ENCODE assay signal across 9 cellular contexts in the genomic region with DNA sequence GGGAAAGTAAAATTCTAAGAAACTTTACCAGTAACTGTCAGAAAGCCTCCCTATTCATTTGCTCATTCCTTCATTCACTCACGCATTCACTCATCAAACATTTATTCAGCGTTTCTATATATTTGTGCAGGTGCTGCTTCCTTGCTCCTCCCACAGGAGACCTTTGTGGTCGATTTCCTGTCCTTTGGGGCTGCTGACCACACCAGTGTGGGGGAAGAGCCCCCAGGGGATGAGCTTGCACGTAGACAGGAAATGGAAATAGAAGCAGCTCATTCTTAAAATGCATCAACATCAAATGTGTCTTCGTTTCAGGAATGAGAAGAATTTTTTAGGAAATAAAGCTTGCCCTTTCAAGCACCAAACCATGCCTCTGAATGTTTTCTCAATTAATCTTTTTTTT. TPM values are rescaled to one million over a fixed set of nuclear protein-coding genes. Genes with fewer than 3 reads are reported as not detected.
A peak's percentile ranks its signal among the peaks of the same experiment; 100 is the strongest.
DNase-seq lines count a peak whose midpoint lies in the region; ATAC-seq and TF ChIP-seq lines count a peak whose summit lies in the region.
"Had no signal": no experiment of that assay in that cellular context is flagged by ENCODE, and none has a peak within 500 bp of the region (broad histone marks: within the 10 kb centered on the region; RNA-seq: fewer than 3 reads in every experiment).

No MANE protein-coding gene starts in this region.

- no peaks in the 10 kb centered on the region for H3K36me3 ChIP-seq in CD8-positive, alpha-beta T cell (ENCODE audit: insufficient read depth, low read length)
- no peaks in the 10 kb centered on the region for H3K36me3 ChIP-seq in KOPT-K1 (ENCODE audit: insufficient read depth, low read length)
- H3K36me3 ChIP-seq in brain microvascular endothelial cell (replicated peaks): no peaks in the 10 kb centered on the region

- no peaks in the 10 kb centered on the region for H3K27me3 ChIP-seq in CD8-positive, alpha-beta T cell (ENCODE audit: insufficient read depth, low read length)
- no peaks in the 10 kb centered on the region for H3K27me3 ChIP-seq in brain microvascular endothelial cell (replicated peaks)

- peak; percentile 38 for ATAC-seq in CD8-positive, alpha-beta T cell

- no peak overlapping the region for H3K27ac Mint-ChIP-seq in CD8-positive, alpha-beta T cell
- H3K27ac Mint-ChIP-seq in stimulated activated naive CD8-positive, alpha-beta T cell treated with anti-CD3 and anti-CD28 coated beads, Interleukin-15, Interleukin-2, amounts not matched to agents 100 ng/mL and 50 ng/mL, for 24 hours: peak overlapping the region; percentile 72

- POLR2A ChIA-PET in CD8-positive, alpha-beta T cell (lab: Charles Lee): no interaction called here
- POLR2A ChIA-PET in HEK293T (lab: Yijun Ruan, JAX): no interaction called here

- no peaks in the 10 kb centered on the region for H3K9me3 Mint-ChIP-seq in CD8-positive, alpha-beta T cell
- no peaks in the 10 kb centered on the region for H3K9me3 Mint-ChIP-seq in stimulated activated naive CD8-positive, alpha-beta T cell treated with anti-CD3 and anti-CD28 coated beads, Interleukin-15, Interleukin-2, amounts not matched to agents 100 ng/mL and 50 ng/mL, for 24 hours

- CTCF ChIA-PET in CD8-positive, alpha-beta T cell (lab: Charles Lee): interaction anchor here (0.6 to 0.7 kb wide), 4 partner anchors 11 to 172 kb away, joined by 3 read pairs; no protein-coding TSS in a partner anchor
- CTCF ChIA-PET in HEK293T (lab: Yijun Ruan, JAX): no interaction called here

- peak overlapping the region; percentile 75 for H3K4me3 Mint-ChIP-seq in CD8-positive, alpha-beta T cell
- peak overlapping the region; percentile 28 for H3K4me3 Mint-ChIP-seq in stimulated activated naive CD8-positive, alpha-beta T cell treated with anti-CD3 and anti-CD28 coated beads, Interleukin-15, Interleukin-2, amounts not matched to agents 100 ng/mL and 50 ng/mL, for 24 hours

- TF ChIP-seq POLR2A in GM19099 (IDR thresholded peaks at IDR 0.05; ENCODE audit: extremely low read depth, insufficient read length, low read depth): peak; percentile 39

- H3K4me1 ChIP-seq in CD8-positive, alpha-beta T cell (ENCODE audit: insufficient read depth, low read length): peaks cover 13% of the 10 kb centered on the region

- TF ChIP-seq CTCF in CD8-positive, alpha-beta T cell (IDR thresholded peaks at IDR 0.05): no peak
- TF ChIP-seq CTCF in brain microvascular endothelial cell (IDR thresholded peaks at IDR 0.05; ENCODE audit: low read depth, low read length, missing control alignments): no peak

- no peaks in the 10 kb centered on the region for H3K9me3 ChIP-seq in CD8-positive, alpha-beta T cell (ENCODE audit: low read length)
- no peaks in the 10 kb centered on the region for H3K9me3 ChIP-seq in KOPT-K1 (ENCODE audit: insufficient read depth, low read length, poor library complexity, severe bottlenecking)

- peaks cover 36% of the 10 kb centered on the region for H3K4me1 Mint-ChIP-seq in CD8-positive, alpha-beta T cell (ENCODE audit: low read depth)
- peaks cover 47% of the 10 kb centered on the region for H3K4me1 Mint-ChIP-seq in stimulated activated naive CD8-positive, alpha-beta T cell treated with anti-CD3 and anti-CD28 coated beads, Interleukin-15, Interleukin-2, amounts not matched to agents 100 ng/mL and 50 ng/mL, for 24 hours (ENCODE audit: low read depth)

- DNase-seq in CD8-positive, alpha-beta T cell: peak in 1 of 7 experiments; percentile 43
- DNase-seq in brain microvascular endothelial cell (peak; percentile 75), C1 segment of cervical spinal cord (lab: John Stamatoyannopoulos, UW) (no peak), HEK293T (ENCODE audit: extremely low spot score) (no peak), mucosa of gallbladder (ENCODE audit: low spot score) (no peak)

- no peak overlapping the region for H3K4me3 ChIP-seq in CD8-positive, alpha-beta T cell (ENCODE audit: low read depth, low read length)
- no peak overlapping the region for H3K4me3 ChIP-seq in brain microvascular endothelial cell (ENCODE audit: low read depth, low read length)

- intact Hi-C loops in CD8-positive, alpha-beta T cell (cut with DNase I, micrococcal nuclease): no loop called here

- H3K36me3 Mint-ChIP-seq in CD8-positive, alpha-beta T cell: no peaks in the 10 kb centered on the region
- no peaks in the 10 kb centered on the region for H3K36me3 Mint-ChIP-seq in stimulated activated naive CD8-positive, alpha-beta T cell treated with anti-CD3 and anti-CD28 coated beads, Interleukin-15, Interleukin-2, amounts not matched to agents 100 ng/mL and 50 ng/mL, for 24 hours (ENCODE audit: low read depth)

- in situ Hi-C loops in brain microvascular endothelial cell (cut with HindIII; ENCODE audit: low pct_ligation_motif_present, low sequenced_read_pairs): no loop called here

- H3K27me3 Mint-ChIP-seq in CD8-positive, alpha-beta T cell (ENCODE audit: low read depth): no peaks in the 10 kb centered on the region
- H3K27me3 Mint-ChIP-seq in stimulated activated naive CD8-positive, alpha-beta T cell treated with anti-CD3 and anti-CD28 coated beads, Interleukin-15, Interleukin-2, amounts not matched to agents 100 ng/mL and 50 ng/mL, for 24 hours: no peaks in the 10 kb centered on the region

- no peak overlapping the region for H3K27ac ChIP-seq in CD8-positive, alpha-beta T cell (ENCODE audit: low read depth, low read length)
- peak overlapping the region; percentile 89 for H3K27ac ChIP-seq in KOPT-K1 (ENCODE audit: low read depth, low read length, poor library complexity, severe bottlenecking)
- H3K27ac ChIP-seq in brain microvascular endothelial cell: no peak overlapping the region
- H3K27ac ChIP-seq: KMS-11 had no signal

TF ChIP-seq in HEK293T, 16 proteins besides CTCF, POLR2A, EP300 and RAD21:
- TF ChIP-seq, protein P1, sequence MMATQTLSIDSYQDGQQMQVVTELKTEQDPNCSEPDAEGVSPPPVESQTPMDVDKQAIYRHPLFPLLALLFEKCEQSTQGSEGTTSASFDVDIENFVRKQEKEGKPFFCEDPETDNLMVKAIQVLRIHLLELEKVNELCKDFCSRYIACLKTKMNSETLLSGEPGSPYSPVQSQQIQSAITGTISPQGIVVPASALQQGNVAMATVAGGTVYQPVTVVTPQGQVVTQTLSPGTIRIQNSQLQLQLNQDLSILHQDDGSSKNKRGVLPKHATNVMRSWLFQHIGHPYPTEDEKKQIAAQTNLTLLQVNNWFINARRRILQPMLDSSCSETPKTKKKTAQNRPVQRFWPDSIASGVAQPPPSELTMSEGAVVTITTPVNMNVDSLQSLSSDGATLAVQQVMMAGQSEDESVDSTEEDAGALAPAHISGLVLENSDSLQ (IDR thresholded peaks at IDR 0.05): no peak
- TF ChIP-seq FOXK2 (IDR thresholded peaks at IDR 0.05): no peak
- TF ChIP-seq BHLHE40 (IDR thresholded peaks at IDR 0.05; ENCODE audit: borderline replicate concordance): no peak
- no peak for TF ChIP-seq L3MBTL2 (conservative IDR thresholded peaks at IDR 0.05)
- no peak for TF ChIP-seq ZNF384 (IDR thresholded peaks at IDR 0.05)
- no peak for TF ChIP-seq LEF1 (IDR thresholded peaks at IDR 0.05; ENCODE audit: borderline replicate concordance)
- no peak for TF ChIP-seq SUZ12 (IDR thresholded peaks at IDR 0.05)
- TF ChIP-seq ELF4 (IDR thresholded peaks at IDR 0.05): no peak
- TF ChIP-seq FOXA1 (IDR thresholded peaks at IDR 0.05): no peak
- TF ChIP-seq NFRKB (IDR thresholded peaks at IDR 0.05): no peak
- no peak for TF ChIP-seq SP1 (IDR thresholded peaks at IDR 0.05)
- TF ChIP-seq CTBP1 (IDR thresholded peaks at IDR 0.05; ENCODE audit: borderline replicate concordance): no peak
- no peak for TF ChIP-seq ARNT (IDR thresholded peaks at IDR 0.05)
- no peak for TF ChIP-seq HDGF (IDR thresholded peaks at IDR 0.05; ENCODE audit: borderline replicate concordance)
- TF ChIP-seq FOXM1 (IDR thresholded peaks at IDR 0.05; ENCODE audit: borderline replicate concordance): no peak
- no peak for TF ChIP-seq TARDBP (IDR thresholded peaks at IDR 0.05)

RNA-seq across cellular contexts. Expression of a gene that starts 9.6 kb away (rescaled TPM):
- under 1 TPM; 0.46 to 0.56 TPM for total RNA-seq in CD8-positive, alpha-beta T cell
- 2.8 TPM for total RNA-seq in mucosa of gallbladder

RNA-seq across cellular contexts. Expression of a gene that starts 58.8 kb away (rescaled TPM):
- not detected for total RNA-seq in CD8-positive, alpha-beta T cell
- total RNA-seq in mucosa of gallbladder: 2.9 TPM
